In genomic region chr5:132807163-132807838, GRCh38 we compare ENCODE assay signal across 11 cellular contexts. TPM values are rescaled to one million over a fixed set of nuclear protein-coding genes. Genes with fewer than 3 reads are reported as not detected.
DNase-seq lines count a peak whose midpoint lies in the region; ATAC-seq and TF ChIP-seq lines count a peak whose summit lies in the region.
"Had no signal": no experiment of that assay in that cellular context is flagged by ENCODE, and none has a peak within 500 bp of the region (broad histone marks: within the 10 kb centered on the region; RNA-seq: fewer than 3 reads in every experiment).

No MANE protein-coding gene starts in this region.

- no peak for TF ChIP-seq POLR2A in body of pancreas (IDR thresholded peaks at IDR 0.05)
- no peak for TF ChIP-seq POLR2A in prostate gland (IDR thresholded peaks at IDR 0.05)

- ATAC-seq in body of pancreas (peak; percentile 85), HG03280 (IDR thresholded peaks at IDR 0.05; ENCODE audit: unreplicated experiment) (no peak)

- peak; percentile 44 to 75 for TF ChIP-seq CTCF in Caco-2 (IDR thresholded peaks at IDR 0.05; ENCODE audit: insufficient read depth in 1 of 2, low read depth in 1 of 2, low read length in 1 of 2, severe bottlenecking in 1 of 2, unreplicated experiment in 1 of 2)
- TF ChIP-seq CTCF in body of pancreas (IDR thresholded peaks at IDR 0.05) = peak in 4 of 7 experiments; percentile 26 to 43 (median 40)
- no peak for TF ChIP-seq CTCF in prostate gland (IDR thresholded peaks at IDR 0.05)

- H3K4me1 ChIP-seq in Caco-2 (peaks cover 13% of the 10 kb centered on the region), Karpas-422 (ENCODE audit: low read length) (no peaks in the 10 kb centered on the region), body of pancreas (peaks cover 33% of the 10 kb centered on the region), mucosa of stomach (ENCODE audit: control insufficient read depth, insufficient read depth, low read length) (peaks cover 19% of the 10 kb centered on the region), prostate gland (replicated peaks) (no peaks in the 10 kb centered on the region)

- H3K36me3 ChIP-seq in Caco-2 (ENCODE audit: control insufficient read depth, insufficient read depth, low read length) = no peaks in the 10 kb centered on the region
- no peaks in the 10 kb centered on the region for H3K36me3 ChIP-seq in Karpas-422 (ENCODE audit: insufficient read depth, low read length)
- H3K36me3 ChIP-seq in body of pancreas (replicated peaks in 1 of 2; ENCODE audit: insufficient read depth in 1 of 2, low read depth in 2 of 2) = no peaks in the 10 kb centered on the region
- H3K36me3 ChIP-seq in mucosa of stomach (ENCODE audit: control insufficient read depth, insufficient read depth, low read length) = no peaks in the 10 kb centered on the region
- no peaks in the 10 kb centered on the region for H3K36me3 ChIP-seq in prostate gland

- no peaks in the 10 kb centered on the region for H3K27me3 Mint-ChIP-seq in Caco-2 (ENCODE audit: insufficient read depth, unreplicated experiment)

- no peaks in the 10 kb centered on the region for H4K20me1 ChIP-seq in Karpas-422 (ENCODE audit: insufficient read depth, low read depth, low read length)

- H3K4me3 ChIP-seq in Caco-2 (ENCODE audit: low read depth, low read length) (peak overlapping the region; percentile 8), Karpas-422 (ENCODE audit: low read length) (no peak overlapping the region), body of pancreas (no peak overlapping the region), mucosa of stomach (ENCODE audit: low read length) (peak overlapping the region; percentile 1), prostate gland (no peak overlapping the region)

- no peak overlapping the region for H3K4me2 ChIP-seq in Karpas-422 (ENCODE audit: low read depth, low read length, poor library complexity, severe bottlenecking)

- CTCF ChIA-PET in Caco-2 (lab: Charles Lee) = interaction anchor here (0.6 to 3.0 kb wide), 21 partner anchors 10 to 311 kb away, joined by 3 to 115 read pairs (median 4); partner anchors contain the start of genes GDF9, KIF3A and UQCRQ

- H3K27ac Mint-ChIP-seq in Caco-2 (ENCODE audit: unreplicated experiment) = peak overlapping the region; percentile 20
- H3K27ac Mint-ChIP-seq: memory B cell had no signal

- no peak overlapping the region for H2AFZ ChIP-seq in Karpas-422 (ENCODE audit: low read length)

- H3K9me2 ChIP-seq in Karpas-422 (replicated peaks; ENCODE audit: insufficient read depth, low read length) = no peaks in the 10 kb centered on the region

- DNase-seq in Caco-2 = peak; percentile 87 to 94
- peak; percentile 48 for DNase-seq in Karpas-422
- DNase-seq in body of pancreas = peak; percentile 60 to 84 (median 78)
- DNase-seq in HCEC 1CT = no peak
- DNase-seq in prostate gland (ENCODE audit: low spot score) = no peak
- DNase-seq in activated CD4-positive, alpha-beta T cell treated with anti-CD3 and anti-CD28 coated beads for 1 hour = no peak
- DNase-seq: cortex of kidney, MV-4-11 had no signal

- peak overlapping the region; percentile 45 for H3K4me3 Mint-ChIP-seq in Caco-2 (ENCODE audit: unreplicated experiment)
- H3K4me3 Mint-ChIP-seq: memory B cell had no signal

- H3K36me3 Mint-ChIP-seq in Caco-2 (ENCODE audit: insufficient read depth, unreplicated experiment) = no peaks in the 10 kb centered on the region
- H3K36me3 Mint-ChIP-seq: memory B cell had no signal

- intact Hi-C loops in Caco-2 (cut with micrococcal nuclease; ENCODE audit: unreplicated experiment) (loop anchor here (1.0 to 2.0 kb wide), 4 partner anchors 8 to 59 kb away; partner anchors contain the start of genes GDF9, SEPTIN8 and UQCRQ), body of pancreas (cut with DNase I) (no loop called here), prostate gland (cut with DNase I) (no loop called here)

- no peaks in the 10 kb centered on the region for H3K27me3 ChIP-seq in Caco-2 (replicated peaks; ENCODE audit: control insufficient read depth, insufficient read depth, low read length)
- H3K27me3 ChIP-seq in Karpas-422 (ENCODE audit: low read length) = no peaks in the 10 kb centered on the region
- H3K27me3 ChIP-seq in body of pancreas = no peaks in the 10 kb centered on the region
- no peaks in the 10 kb centered on the region for H3K27me3 ChIP-seq in mucosa of stomach (ENCODE audit: control insufficient read depth, insufficient read depth, low read length)
- H3K27me3 ChIP-seq in prostate gland (replicated peaks; ENCODE audit: insufficient read depth) = no peaks in the 10 kb centered on the region

- H3K9me3 Mint-ChIP-seq in Caco-2 (ENCODE audit: unreplicated experiment) = no peaks in the 10 kb centered on the region
- H3K9me3 Mint-ChIP-seq: memory B cell had no signal

- BruUV-seq in Caco-2 (replicated peaks; lab: Mats Ljungman, UMichigan) = no TSS peak

- no peaks in the 10 kb centered on the region for H3K79me2 ChIP-seq in Karpas-422 (ENCODE audit: low read length)

- POLR2A ChIA-PET in Caco-2 (lab: Charles Lee) = interaction anchor here (0.6 to 1.4 kb wide), 7 partner anchors 8 to 155 kb away, joined by 3 to 11 read pairs (median 4); partner anchors contain the start of genes GDF9, SHROOM1 and UQCRQ

- WGBS in body of pancreas, 2 donors = 34 to 38% methylated on average over 12 of the region's 12 CpGs
- WGBS in prostate gland = 66% methylated on average over 12 of the region's 12 CpGs

- H3K9me3 ChIP-seq in Caco-2 (no peaks in the 10 kb centered on the region), Karpas-422 (ENCODE audit: low read length) (no peaks in the 10 kb centered on the region), body of pancreas (no peaks in the 10 kb centered on the region), mucosa of stomach (ENCODE audit: control insufficient read depth, low read length) (no peaks in the 10 kb centered on the region), prostate gland (no peaks in the 10 kb centered on the region)

- no peak overlapping the region for H3K27ac ChIP-seq in Karpas-422 (ENCODE audit: low read length)
- peak overlapping the region; percentile 27 to 75 (median 38) for H3K27ac ChIP-seq in body of pancreas
- no peak overlapping the region for H3K27ac ChIP-seq in prostate gland

- no peak overlapping the region for H3K9ac ChIP-seq in Karpas-422 (ENCODE audit: low read length)
- H3K9ac ChIP-seq in mucosa of stomach (ENCODE audit: low read length) = peak overlapping the region; percentile 8

- peaks cover 16% of the 10 kb centered on the region for H3K4me1 Mint-ChIP-seq in Caco-2 (ENCODE audit: low read depth, unreplicated experiment)

RNA-seq across cellular contexts. Expression of gene SOWAHA, which starts 5.8 kb away (rescaled TPM):
- 3.7 and 4.1 TPM in 2 replicates for total RNA-seq in Caco-2 (2022)
- total RNA-seq in Karpas-422 (2014; rRNA removed; shearing (Covaris generic); ENCODE audit: low replicate concordance) = not detected in 2 replicates
- total RNA-seq in body of pancreas = 1 to 10 TPM; 7.3 to 9.6 TPM
- total RNA-seq in prostate gland = 10 to 100 TPM in 1 of 2 donors, 1 to 10 TPM in 1; 4.1 to 16.7 TPM

RNA-seq across cellular contexts. Expression of gene SHROOM1, which starts 23.1 kb away (rescaled TPM):
- 15.9 and 17.4 TPM in 2 replicates for total RNA-seq in Caco-2 (2022)
- 1.6 and 1.8 TPM in 2 replicates for total RNA-seq in Karpas-422 (2014; rRNA removed; shearing (Covaris generic); ENCODE audit: low replicate concordance)
- 10 to 100 TPM; 19.5 to 27.4 TPM for total RNA-seq in body of pancreas
- 100 to 1,000 TPM in 1 of 2 donors, 10 to 100 TPM in 1; 62.1 to 364 TPM for total RNA-seq in prostate gland

RNA-seq across cellular contexts. Expression of gene SEPTIN8, which starts 30.3 kb away (rescaled TPM):
- total RNA-seq in Caco-2 (2022) = 54.0 and 60.7 TPM in 2 replicates
- 4.1 and 7.0 TPM in 2 replicates for total RNA-seq in Karpas-422 (2014; rRNA removed; shearing (Covaris generic); ENCODE audit: low replicate concordance)
- 10 to 100 TPM; 27.5 to 27.7 TPM for total RNA-seq in body of pancreas
- total RNA-seq in prostate gland = 10 to 100 TPM; 27.7 to 38.5 TPM

RNA-seq across cellular contexts. Expression of gene GDF9, which starts 59.0 kb away (rescaled TPM):
- total RNA-seq in Caco-2 (2022) = 0.59 and 0.81 TPM in 2 replicates
- 1.2 and 1.5 TPM in 2 replicates for total RNA-seq in Karpas-422 (2014; rRNA removed; shearing (Covaris generic); ENCODE audit: low replicate concordance)
- under 1 TPM; 0.26 to 0.33 TPM for total RNA-seq in body of pancreas
- total RNA-seq in prostate gland = 1 to 10 TPM in 1 of 2 donors, under 1 TPM in 1; 0.09 to 3.2 TPM

RNA-seq across cellular contexts. Expression of gene UQCRQ, which starts 59.1 kb away (rescaled TPM):
- 356 and 449 TPM in 2 replicates for total RNA-seq in Caco-2 (2022)
- 179 and 182 TPM in 2 replicates for total RNA-seq in Karpas-422 (2014; rRNA removed; shearing (Covaris generic); ENCODE audit: low replicate concordance)
- total RNA-seq in body of pancreas = 10 to 100 TPM; 55.3 to 84.4 TPM
- total RNA-seq in prostate gland = 100 to 1,000 TPM; 201 to 223 TPM

Comparison
In these comparisons a context has a peak if more than half of its experiments do, and no peak if none do; other contexts are left out.
1. DNase-seq: peak in Caco-2 (2 of 2), Karpas-422 (single experiment) and body of pancreas (4 of 4); none in HCEC 1CT (single experiment), prostate gland (single experiment) and activated CD4-positive, alpha-beta T cell treated with anti-CD3 and anti-CD28 coated beads for 1 hour (single experiment).
2. H3K4me3 ChIP-seq: peak in Caco-2 (single experiment) and mucosa of stomach (single experiment); none in Karpas-422 (single experiment), body of pancreas (0 of 2) and prostate gland (0 of 2).
3. CTCF ChIP-seq: peak in Caco-2 (2 of 2) and body of pancreas (4 of 7); none in prostate gland (0 of 4).
4. H3K27ac ChIP-seq: peak in body of pancreas (4 of 4); none in Karpas-422 (single experiment) and prostate gland (0 of 2).